Comparison of ENCODE assay signal across 11 cellular contexts in the genomic region with DNA sequence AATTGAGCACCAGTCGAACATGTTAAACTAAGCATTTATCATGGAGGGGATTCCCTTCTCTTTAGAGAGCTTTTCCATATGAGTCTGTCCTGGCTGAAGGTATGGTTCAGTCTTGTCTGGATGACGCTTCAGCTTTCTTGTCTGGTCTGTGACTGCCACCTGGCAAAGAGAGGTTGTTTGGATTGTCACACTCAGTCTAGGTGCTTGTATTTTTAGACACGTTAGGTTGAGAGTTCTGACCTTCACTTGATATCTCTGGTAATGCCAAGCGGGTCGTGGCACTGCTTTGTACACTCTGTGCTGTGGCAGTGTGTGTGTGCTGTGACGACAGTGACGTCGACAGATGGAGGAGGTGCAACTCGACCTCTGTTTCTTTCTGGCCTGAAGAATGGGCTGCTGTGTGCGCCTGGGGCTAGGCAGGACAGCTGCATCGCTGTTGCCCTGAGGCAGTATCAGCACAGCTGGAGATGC. TPM values are rescaled to one million over a fixed set of nuclear protein-coding genes. Genes with fewer than 3 reads are reported as not detected.
DNase-seq lines count a peak whose midpoint lies in the region; ATAC-seq and TF ChIP-seq lines count a peak whose summit lies in the region.
"Had no signal": no experiment of that assay in that cellular context is flagged by ENCODE, and none has a peak within 500 bp of the region (broad histone marks: within the 10 kb centered on the region; RNA-seq: fewer than 3 reads in every experiment).

No MANE protein-coding gene starts in this region.

- H3K4me3 Mint-ChIP-seq in neural crest cell = no peak overlapping the region
- H3K4me3 Mint-ChIP-seq: CD4-positive, CD25-positive, alpha-beta regulatory T cell had no signal

- no peaks in the 10 kb centered on the region for H3K9me3 Mint-ChIP-seq in neural crest cell
- H3K9me3 Mint-ChIP-seq: CD4-positive, CD25-positive, alpha-beta regulatory T cell had no signal

- H3K4me3 ChIP-seq in BE2C (ENCODE audit: low read depth, low read length) (no peak overlapping the region), prostate gland (no peak overlapping the region)

- no peak for TF ChIP-seq POLR2A in prostate gland (IDR thresholded peaks at IDR 0.05)

- H3K27me3 Mint-ChIP-seq in neural crest cell (ENCODE audit: low read depth) = no peaks in the 10 kb centered on the region
- H3K27me3 Mint-ChIP-seq: CD4-positive, CD25-positive, alpha-beta regulatory T cell had no signal

- WGBS in prostate gland = 78% methylated on average over 11 of the region's 11 CpGs

- ATAC-seq in foreskin keratinocyte (peak; percentile 10), HG03354 (IDR thresholded peaks at IDR 0.05; ENCODE audit: poor library complexity, severe bottlenecking, unreplicated experiment) (no peak)

- peak overlapping the region; percentile 46 for H3K27ac Mint-ChIP-seq in neural crest cell (ENCODE audit: unreplicated experiment)
- H3K27ac Mint-ChIP-seq: CD4-positive, CD25-positive, alpha-beta regulatory T cell had no signal

- TF ChIP-seq CTCF in BE2C (IDR thresholded peaks at IDR 0.05; ENCODE audit: low read depth, low read length) = no peak
- TF ChIP-seq CTCF in foreskin keratinocyte (conservative IDR thresholded peaks at IDR 0.05) = peak; percentile 7
- TF ChIP-seq CTCF in neural crest cell (conservative IDR thresholded peaks at IDR 0.05) = no peak
- no peak for TF ChIP-seq CTCF in prostate gland (IDR thresholded peaks at IDR 0.05)

- H3K27me3 ChIP-seq in BE2C = no peaks in the 10 kb centered on the region
- H3K27me3 ChIP-seq in foreskin keratinocyte = no peaks in the 10 kb centered on the region
- H3K27me3 ChIP-seq in prostate gland (replicated peaks; ENCODE audit: insufficient read depth) = no peaks in the 10 kb centered on the region

- intact Hi-C loops in prostate gland (cut with DNase I) = loop anchor here (5.0 kb wide), 1 partner anchor 269 kb away; no protein-coding TSS in a partner anchor

- peaks cover 2% of the 10 kb centered on the region for H3K36me3 ChIP-seq in BE2C
- no peaks in the 10 kb centered on the region for H3K36me3 ChIP-seq in prostate gland

- H3K9me3 ChIP-seq in BE2C (no peaks in the 10 kb centered on the region), prostate gland (no peaks in the 10 kb centered on the region)

- peaks cover 10% of the 10 kb centered on the region; the same call in 1 of the 2 replicates for H3K4me1 ChIP-seq in BE2C
- H3K4me1 ChIP-seq in foreskin keratinocyte = no peaks in the 10 kb centered on the region
- no peaks in the 10 kb centered on the region for H3K4me1 ChIP-seq in prostate gland (replicated peaks)

- DNase-seq in BE2C = peak; percentile 25
- peak; percentile 16 for DNase-seq in NCI-H345 treated with DMSO at 0.1 percent for 48 hours (lab: John Stamatoyannopoulos, UW; ENCODE audit: unreplicated experiment)
- DNase-seq in foreskin keratinocyte = no peak
- no peak for DNase-seq in neural crest cell (ENCODE audit: low read depth, low spot score)
- DNase-seq in prostate gland (ENCODE audit: low spot score) = no peak
- DNase-seq in AG20443 (ENCODE audit: low spot score) = no peak
- no peak for DNase-seq in HuH-7 (ENCODE audit: low spot score)
- DNase-seq: activated naive CD4-positive, alpha-beta T cell; CD4-positive, CD25-positive, alpha-beta regulatory T cell; NCI-H1092 treated with DMSO at 0.1 percent for 48 hours had no signal

- peaks cover 19% of the 10 kb centered on the region for H3K4me1 Mint-ChIP-seq in neural crest cell

- no peak overlapping the region for H3K27ac ChIP-seq in foreskin keratinocyte
- no peak overlapping the region for H3K27ac ChIP-seq in prostate gland

- no peaks in the 10 kb centered on the region for H3K36me3 Mint-ChIP-seq in neural crest cell (ENCODE audit: low read depth)
- H3K36me3 Mint-ChIP-seq: CD4-positive, CD25-positive, alpha-beta regulatory T cell had no signal

RNA-seq across cellular contexts. Expression of a gene that starts 12.6 kb away (rescaled TPM):
- 15.5 TPM for polyA plus RNA-seq in BE2C (2012; ENCODE audit: insufficient read depth, insufficient read length, low read depth)
- total RNA-seq in foreskin keratinocyte (21.5 and 23.3 TPM in 2 replicates), neural crest cell (12.9 and 14.1 TPM in 2 replicates), prostate gland (10 to 100 TPM in 1 of 2 donors, 1 to 10 TPM in 1; 1.2 to 11.4 TPM)
- 4.5 and 4.7 TPM in 2 replicates for polyA plus RNA-seq in foreskin keratinocyte

Comparison
In these comparisons a context has a peak if more than half of its experiments do, and no peak if none do; other contexts are left out.
1. DNase-seq: peak in BE2C (single experiment) and NCI-H345 treated with DMSO at 0.1 percent for 48 hours (single experiment); none in foreskin keratinocyte (0 of 2), neural crest cell (single experiment), prostate gland (single experiment), AG20443 (single experiment) and HuH-7 (single experiment).